8 cellular contexts compared by ENCODE assay signal in the genomic region with DNA sequence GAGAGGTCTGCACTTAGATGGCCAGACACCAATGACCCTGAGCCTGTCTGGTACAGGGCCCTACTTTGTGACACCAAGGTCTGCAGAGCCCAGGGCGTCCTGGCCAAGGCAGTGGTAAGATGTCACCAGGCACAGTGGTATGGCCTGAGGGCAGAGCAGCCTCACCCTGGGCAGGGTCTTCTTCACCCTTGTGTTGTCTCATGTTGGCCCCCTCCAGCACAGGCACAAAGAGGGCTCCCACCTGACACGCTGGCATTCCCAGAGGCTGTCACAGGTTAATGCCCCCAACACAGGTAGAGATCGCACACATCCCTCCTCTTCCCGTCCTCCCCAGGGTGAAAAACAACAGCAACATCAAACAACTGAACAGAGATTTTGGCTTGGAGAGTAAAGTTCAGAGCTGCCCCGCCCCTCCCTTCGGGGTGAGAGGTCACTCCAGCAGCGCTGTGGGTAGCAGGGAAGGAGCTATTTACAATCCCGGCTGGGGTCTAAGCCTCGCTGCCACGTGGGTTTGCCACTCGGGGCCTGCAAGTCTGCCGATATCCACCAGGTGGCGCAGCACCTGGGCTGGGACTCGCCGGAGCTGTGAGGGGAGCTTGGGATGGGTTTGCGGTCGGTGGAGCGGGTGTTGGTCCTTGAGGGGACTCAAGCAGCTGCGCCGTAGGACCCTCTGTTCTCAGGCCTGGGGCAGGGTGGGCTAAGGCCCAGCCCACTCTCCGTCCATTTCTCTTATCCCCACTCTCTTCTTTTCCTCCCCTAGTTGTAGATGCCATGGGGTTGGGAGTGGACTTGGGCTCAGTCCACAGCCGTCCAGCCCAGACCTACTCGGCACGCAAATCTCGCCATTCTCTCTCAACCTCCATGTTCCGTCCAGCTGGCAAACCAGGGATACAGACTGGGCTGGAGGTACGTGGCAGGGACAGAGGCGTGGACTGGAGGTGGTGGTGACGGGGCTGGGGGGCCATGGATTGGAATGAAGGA. TPM values are rescaled to one million over a fixed set of nuclear protein-coding genes. Genes with fewer than 3 reads are reported as not detected.
DNase-seq lines count a peak whose midpoint lies in the region; ATAC-seq and TF ChIP-seq lines count a peak whose summit lies in the region.

No MANE protein-coding gene starts in this region.

- no peak overlapping the region for H3K4me3 Mint-ChIP-seq in activated CD4-positive, alpha-beta memory T cell treated with anti-CD3 and anti-CD28 coated beads for 36 hours

- POLR2A ChIA-PET in activated CD4-positive, alpha-beta memory T cell treated with anti-CD3 and anti-CD28 coated beads for 36 hours (lab: Charles Lee): interaction anchor here (1.1 to 1.8 kb wide), 3 partner anchors 44 to 81 kb away, joined by 4 to 7 read pairs (median 7); a partner anchor contains a TSS

- no peaks in the 10 kb centered on the region for H3K9me3 Mint-ChIP-seq in activated CD4-positive, alpha-beta memory T cell treated with anti-CD3 and anti-CD28 coated beads for 36 hours

- peak; percentile 91 for DNase-seq in BE2C
- no peak for DNase-seq in HFF-Myc (ENCODE audit: extremely low read depth, low read depth)
- peak; percentile 61 for DNase-seq in NCI-H774 (lab: John Stamatoyannopoulos, UW)
- peak; percentile 87 for DNase-seq in activated CD4-positive, alpha-beta memory T cell treated with anti-CD3 and anti-CD28 coated beads for 36 hours
- peak; percentile 70 to 88 (median 77) for DNase-seq in dorsolateral prefrontal cortex
- peak; percentile 73 to 85 for DNase-seq in lung microvascular endothelial cell (ENCODE audit: low read depth in 2 of 2)
- peak; percentile 64 for DNase-seq in stimulated activated CD8-positive, alpha-beta memory T cell treated with anti-CD3 and anti-CD28 coated beads, Interleukin-15, amount 100 ng/mL, for 1 hour (ENCODE audit: low read depth)

- no peak overlapping the region for H3K27ac Mint-ChIP-seq in activated CD4-positive, alpha-beta memory T cell treated with anti-CD3 and anti-CD28 coated beads for 36 hours

- no peaks in the 10 kb centered on the region for H3K9me3 ChIP-seq in BE2C

- ATAC-seq in GM21529 (IDR thresholded peaks at IDR 0.05; ENCODE audit: unreplicated experiment): no peak

- intact Hi-C loops in activated CD4-positive, alpha-beta memory T cell treated with anti-CD3 and anti-CD28 coated beads for 36 hours (cut with micrococcal nuclease): loop anchor here (1.0 kb wide), 1 partner anchor 76 kb away; no protein-coding TSS in a partner anchor
- intact Hi-C loops in dorsolateral prefrontal cortex (cut with DNase I): loop anchor here in 1 of 2 donors (1.0 kb wide), 1 partner anchor 77 kb away; no protein-coding TSS in a partner anchor

- peak overlapping the region in 13 of 59 donors; percentile 13 to 94 (median 58) for H3K27ac ChIP-seq in dorsolateral prefrontal cortex

- H3K27me3 Mint-ChIP-seq in activated CD4-positive, alpha-beta memory T cell treated with anti-CD3 and anti-CD28 coated beads for 36 hours: peaks cover 8% of the 10 kb centered on the region

- TF ChIP-seq CTCF in BE2C (IDR thresholded peaks at IDR 0.05; ENCODE audit: low read depth, low read length) (peak; percentile 96), HFF-Myc (IDR thresholded peaks at IDR 0.05; ENCODE audit: low read depth, low read length, missing control alignments) (peak; percentile 93), dorsolateral prefrontal cortex (IDR thresholded peaks at IDR 0.05 in 54 of 56, conservative IDR thresholded peaks at IDR 0.05 in 2 of 56; ENCODE audit: low read depth in 1 of 56, partially characterized antibody in 56 of 56) (peak; percentile 90 to 100 (median 99))

- peaks cover 3% of the 10 kb centered on the region for H3K4me1 Mint-ChIP-seq in activated CD4-positive, alpha-beta memory T cell treated with anti-CD3 and anti-CD28 coated beads for 36 hours (ENCODE audit: low read depth)

- no peaks in the 10 kb centered on the region; the same call in 1 of the 2 replicates for H3K27me3 ChIP-seq in BE2C
- H3K27me3 ChIP-seq in dorsolateral prefrontal cortex: no peaks in the 10 kb centered on the region

- no peaks in the 10 kb centered on the region for H3K36me3 ChIP-seq in BE2C

- H3K4me3 ChIP-seq in BE2C (ENCODE audit: low read depth, low read length) (peak overlapping the region; percentile 27), HFF-Myc (replicated peaks; ENCODE audit: low read depth, low read length) (no peak overlapping the region), dorsolateral prefrontal cortex (peak overlapping the region in 36 of 59 donors; percentile 1 to 43 (median 25))

- CTCF ChIA-PET in activated CD4-positive, alpha-beta memory T cell treated with anti-CD3 and anti-CD28 coated beads for 36 hours (lab: Charles Lee): interaction anchor here (0.5 to 5.3 kb wide), 50 partner anchors 9 to 1430 kb away, joined by 3 to 274 read pairs (median 4); a partner anchor contains a TSS

- peaks cover 17% of the 10 kb centered on the region for H3K4me1 ChIP-seq in BE2C

- no peaks in the 10 kb centered on the region for H3K36me3 Mint-ChIP-seq in activated CD4-positive, alpha-beta memory T cell treated with anti-CD3 and anti-CD28 coated beads for 36 hours

RNA-seq across cellular contexts. Expression of a gene that starts 12.7 kb away (rescaled TPM):
- 13.2 TPM for polyA plus RNA-seq in BE2C (2012; ENCODE audit: insufficient read depth, insufficient read length, low read depth)
- total RNA-seq in activated CD4-positive, alpha-beta memory T cell treated with anti-CD3 and anti-CD28 coated beads for 36 hours: 1 to 10 TPM; 2.4 to 2.6 TPM
- total RNA-seq in dorsolateral prefrontal cortex: 10 to 100 TPM in 118 of 120 experiments, 1 to 10 TPM in 2; 9.3 to 41.7 (median 22.4) TPM
- total RNA-seq in lung microvascular endothelial cell: 0.79 and 1.3 TPM in 2 replicates

RNA-seq across cellular contexts. Expression of a gene that starts 27.8 kb away (rescaled TPM):
- polyA plus RNA-seq in BE2C (2012; ENCODE audit: insufficient read depth, insufficient read length, low read depth): not detected
- 1 to 10 TPM; 5.0 to 6.1 TPM for total RNA-seq in activated CD4-positive, alpha-beta memory T cell treated with anti-CD3 and anti-CD28 coated beads for 36 hours
- total RNA-seq in dorsolateral prefrontal cortex (1 to 10 TPM in 83 of 120 experiments, under 1 TPM in 31, not detected in 6; 0.41 to 3.5 (median 1.3) TPM), lung microvascular endothelial cell (13.5 and 15.1 TPM in 2 replicates)

RNA-seq across cellular contexts. Expression of a gene that starts 36.3 kb away (rescaled TPM):
- 6.7 TPM for polyA plus RNA-seq in BE2C (2012; ENCODE audit: insufficient read depth, insufficient read length, low read depth)
- under 1 TPM in 1 of 2 experiments, not detected in 1; 0.24 TPM for total RNA-seq in activated CD4-positive, alpha-beta memory T cell treated with anti-CD3 and anti-CD28 coated beads for 36 hours
- total RNA-seq in dorsolateral prefrontal cortex (100 to 1,000 TPM in 1 of 120 experiments, 10 to 100 TPM in 118, 1 to 10 TPM in 1; 8.7 to 144 (median 30.1) TPM), lung microvascular endothelial cell (127 and 129 TPM in 2 replicates)

RNA-seq across cellular contexts. Expression of a gene that starts 40.2 kb away (rescaled TPM):
- polyA plus RNA-seq in BE2C (2012; ENCODE audit: insufficient read depth, insufficient read length, low read depth): 95.5 TPM
- 10 to 100 TPM; 54.3 to 60.5 TPM for total RNA-seq in activated CD4-positive, alpha-beta memory T cell treated with anti-CD3 and anti-CD28 coated beads for 36 hours
- 100 to 1,000 TPM in 2 of 120 experiments, 10 to 100 TPM in 118; 32.1 to 108 (median 62.7) TPM for total RNA-seq in dorsolateral prefrontal cortex
- 82.5 and 197 TPM in 2 replicates for total RNA-seq in lung microvascular endothelial cell

RNA-seq across cellular contexts. Expression of a gene that starts 44.3 kb away (rescaled TPM):
- polyA plus RNA-seq in BE2C (2012; ENCODE audit: insufficient read depth, insufficient read length, low read depth): 37.1 TPM
- 10 to 100 TPM; 60.1 TPM for total RNA-seq in activated CD4-positive, alpha-beta memory T cell treated with anti-CD3 and anti-CD28 coated beads for 36 hours
- 10 to 100 TPM in 40 of 120 experiments, 1 to 10 TPM in 80; 4.8 to 17.0 (median 9.0) TPM for total RNA-seq in dorsolateral prefrontal cortex
- total RNA-seq in lung microvascular endothelial cell: 36.9 and 41.8 TPM in 2 replicates

Comparison
In these comparisons a context has a peak if more than half of its experiments do, and no peak if none do; other contexts are left out.
1. RNA of a gene that starts 36.3 kb away (total RNA-seq): 127 to 129 TPM in lung microvascular endothelial cell and 8.7 to 144 TPM in dorsolateral prefrontal cortex; 0.24 TPM in activated CD4-positive, alpha-beta memory T cell treated with anti-CD3 and anti-CD28 coated beads for 36 hours; every median in the first group is over 4 times any median in the second.
2. Peak in every context shown above with its lines, with median percentiles within 50 percentile points of each other: CTCF ChIP-seq.